8 cellular contexts compared by ENCODE assay signal in genomic region chr5:160008877-160009590, GRCh38. TPM values are rescaled to one million over a fixed set of nuclear protein-coding genes. Genes with fewer than 3 reads are reported as not detected.
A peak's percentile ranks its signal among the peaks of the same experiment; 100 is the strongest.
DNase-seq lines count a peak whose midpoint lies in the region; ATAC-seq and TF ChIP-seq lines count a peak whose summit lies in the region.

TSS of gene TTC1 (plus strand) at chr5:160009139. CDS start at chr5:160010529, 1,390 bp downstream.

- POLR2A ChIA-PET in RWPE1 (lab: Yijun Ruan, JAX; ENCODE audit: low non-redundant PET), result interaction anchor here (0.5 kb wide), 1 partner anchor 694 kb away, joined by 4 read pairs; no protein-coding TSS in a partner anchor
- POLR2A ChIA-PET in naive thymus-derived CD8-positive, alpha-beta T cell (lab: Charles Lee), result interaction anchor here (0.5 to 2.9 kb wide), 4 partner anchors 13 to 410 kb away, joined by 3 to 11 read pairs (median 3); partner anchors contain the start of genes PWWP2A and SLU7

- H3K4me3 Mint-ChIP-seq in activated T-helper 17 cell treated with anti-CD3 and anti-CD28 coated beads, Interleukin-2, amount 50 U/mL, for 72 hours, result peak within 1 kb of the TSS; percentile 85
- H3K4me3 Mint-ChIP-seq in naive thymus-derived CD8-positive, alpha-beta T cell, result peak within 1 kb of the TSS; percentile 91 to 100 (median 94)

- ATAC-seq in activated T-helper 17 cell treated with anti-CD3 and anti-CD28 coated beads, Interleukin-2, amount 50 U/mL, for 72 hours (replicated peaks), result peak; percentile 99
- peak; percentile 98 for ATAC-seq in naive thymus-derived CD8-positive, alpha-beta T cell

- H3K36me3 Mint-ChIP-seq in activated T-helper 17 cell treated with anti-CD3 and anti-CD28 coated beads, Interleukin-2, amount 50 U/mL, for 72 hours (ENCODE audit: low read depth), result peaks cover 49% of the 10 kb centered on the region
- H3K36me3 Mint-ChIP-seq in naive thymus-derived CD8-positive, alpha-beta T cell, result peaks cover 0 to 36% (median 4%) of the 10 kb centered on the region in 3 donors

- H3K27me3 Mint-ChIP-seq in activated T-helper 17 cell treated with anti-CD3 and anti-CD28 coated beads, Interleukin-2, amount 50 U/mL, for 72 hours, result no peaks in the 10 kb centered on the region
- no peaks in the 10 kb centered on the region for H3K27me3 Mint-ChIP-seq in naive thymus-derived CD8-positive, alpha-beta T cell

- H3K9me3 Mint-ChIP-seq in activated T-helper 17 cell treated with anti-CD3 and anti-CD28 coated beads, Interleukin-2, amount 50 U/mL, for 72 hours, result no peaks in the 10 kb centered on the region
- no peaks in the 10 kb centered on the region for H3K9me3 Mint-ChIP-seq in naive thymus-derived CD8-positive, alpha-beta T cell

- DNase-seq in EH (ENCODE audit: low read depth), result peak; percentile 99
- DNase-seq in GOT3 (lab: John Stamatoyannopoulos, UW), result peak; percentile 77
- DNase-seq in LNCaP clone FGC (ENCODE audit: low read depth), result peak; percentile 100
- peak; percentile 98 for DNase-seq in RWPE1 (ENCODE audit: low spot score)
- peak; percentile 100 for DNase-seq in fibroblast of mammary gland (ENCODE audit: low read depth)
- peak; percentile 69 to 97 (median 92) for DNase-seq in naive thymus-derived CD8-positive, alpha-beta T cell
- peak; percentile 71 to 94 (median 92) for DNase-seq in stimulated activated naive CD4-positive, alpha-beta T cell (lab: John Stamatoyannopoulos, UW)

- peak within 1 kb of the TSS; percentile 62 for H3K27ac ChIP-seq in RWPE1

- H3K4me3 ChIP-seq in LNCaP clone FGC (ENCODE audit: low read depth, low read length), result peak within 1 kb of the TSS; percentile 100
- peak within 1 kb of the TSS; percentile 73 for H3K4me3 ChIP-seq in fibroblast of mammary gland (ENCODE audit: control insufficient read depth, low read depth, low read length)

- H3K27ac Mint-ChIP-seq in activated T-helper 17 cell treated with anti-CD3 and anti-CD28 coated beads, Interleukin-2, amount 50 U/mL, for 72 hours, result peak within 1 kb of the TSS; percentile 88
- peak within 1 kb of the TSS; percentile 94 to 99 (median 96) for H3K27ac Mint-ChIP-seq in naive thymus-derived CD8-positive, alpha-beta T cell

- TF ChIP-seq CTCF in LNCaP clone FGC (IDR thresholded peaks at IDR 0.05; ENCODE audit: control insufficient read depth, extremely low read depth, insufficient read depth) (no peak), RWPE1 (conservative IDR thresholded peaks at IDR 0.05; ENCODE audit: low read depth) (no peak), fibroblast of mammary gland (conservative IDR thresholded peaks at IDR 0.05; ENCODE audit: control insufficient read depth, insufficient read depth, low read depth, low read length) (no peak)

- H3K4me1 Mint-ChIP-seq in activated T-helper 17 cell treated with anti-CD3 and anti-CD28 coated beads, Interleukin-2, amount 50 U/mL, for 72 hours, result peaks cover 14% of the 10 kb centered on the region
- peaks cover 18 to 32% (median 32%) of the 10 kb centered on the region in 4 donors for H3K4me1 Mint-ChIP-seq in naive thymus-derived CD8-positive, alpha-beta T cell

- CTCF ChIA-PET in RWPE1 (lab: Yijun Ruan, JAX), result interaction anchor here (0.7 to 2.1 kb wide), 2 partner anchors 13 to 28 kb away, joined by 7 to 10 read pairs; no protein-coding TSS in a partner anchor

RNA-seq across cellular contexts. Expression of gene TTC1, which starts in this region (rescaled TPM):
- total RNA-seq in activated T-helper 17 cell treated with anti-CD3 and anti-CD28 coated beads, Interleukin-2, amount 50 U/mL, for 72 hours, result 10 to 100 TPM; 46.9 to 56.4 TPM
- 10 to 100 TPM; 45.6 TPM for total RNA-seq in naive thymus-derived CD8-positive, alpha-beta T cell
- polyA plus RNA-seq in naive thymus-derived CD8-positive, alpha-beta T cell, result 100 to 1,000 TPM in 1 of 3 donors, 10 to 100 TPM in 2; 84.7 to 101 (median 91.7) TPM

Comparison
In these comparisons a context has a peak if more than half of its experiments do, and no peak if none do; other contexts are left out.
1. Peak in every context shown above with its lines: DNase-seq, ATAC-seq, H3K4me3 ChIP-seq and H3K27ac ChIP-seq.